In the genomic region with DNA sequence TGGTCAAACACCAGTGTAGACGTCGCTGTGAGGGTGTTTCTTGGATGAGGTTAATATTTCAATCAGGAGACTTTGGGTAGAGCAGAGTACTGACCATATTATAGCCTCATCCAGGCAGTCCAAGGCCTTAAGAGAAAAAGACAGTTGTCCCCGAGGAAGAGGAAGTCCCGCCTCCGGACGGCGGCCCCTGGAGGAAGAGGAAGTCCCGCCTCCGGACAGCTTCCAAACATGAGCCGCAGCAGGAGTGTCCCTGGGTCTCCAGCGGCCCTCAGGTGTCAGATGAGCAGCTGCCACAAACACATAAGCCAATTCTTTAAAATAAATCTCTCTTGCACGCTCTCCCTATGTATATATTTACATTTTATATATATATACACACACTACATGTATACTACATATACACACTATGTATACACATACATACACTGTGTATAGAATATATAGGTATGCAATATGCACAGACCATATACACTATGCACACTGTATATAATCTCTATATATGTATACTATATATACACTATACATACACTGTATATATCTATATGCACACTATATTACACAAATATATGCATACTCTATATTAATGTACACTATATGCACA, we compare ENCODE assay signal across 8 cellular contexts. TPM values are rescaled to one million over a fixed set of nuclear protein-coding genes. Genes with fewer than 3 reads are reported as not detected.
DNase-seq lines count a peak whose midpoint lies in the region; ATAC-seq and TF ChIP-seq lines count a peak whose summit lies in the region.

No MANE protein-coding gene starts in this region.

- no peaks in the 10 kb centered on the region for H3K36me3 ChIP-seq in adrenal gland (replicated peaks in 1 of 2)
- no peaks in the 10 kb centered on the region for H3K36me3 ChIP-seq in ovary

- POLR2A ChIA-PET in GM10248 (lab: Yijun Ruan, JAX) = no interaction called here

- intact Hi-C loops in adrenal gland (cut with DNase I) = no loop called here
- intact Hi-C loops in ovary (cut with DNase I) = no loop called here

- H3K27ac ChIP-seq in adrenal gland (peak overlapping the region in 3 of 5 donors; percentile 39 to 70 (median 43)), ovary (no peak overlapping the region)

- DNase-seq in SHP77 (lab: John Stamatoyannopoulos, UW) (peak; percentile 61 to 83), adrenal gland (peak in 6 of 7 donors; percentile 81 to 87 (median 85)), GM10248 (ENCODE audit: extremely low spot score) (no peak), foreskin fibroblast (no peak), ovary (no peak)
- peak; percentile 41 to 68 for DNase-seq in stimulated activated CD4-positive, alpha-beta T cell treated with anti-CD3 and anti-CD28 coated beads, Interleukin-4, amount 100 ng/mL, for 4 hours

- H3K9me3 ChIP-seq in adrenal gland (replicated peaks in 1 of 3) (no peaks in the 10 kb centered on the region), ovary (no peaks in the 10 kb centered on the region)

- H3K4me1 ChIP-seq in adrenal gland (replicated peaks in 1 of 2) (peaks cover 0 to 17% of the 10 kb centered on the region in 2 donors), ovary (ENCODE audit: insufficient read depth) (peaks cover 4% of the 10 kb centered on the region)

- no peak for TF ChIP-seq POLR2A in adrenal gland (IDR thresholded peaks at IDR 0.05)
- no peak for TF ChIP-seq POLR2A in ovary (IDR thresholded peaks at IDR 0.05)

- H3K27me3 ChIP-seq in adrenal gland (no peaks in the 10 kb centered on the region), ovary (no peaks in the 10 kb centered on the region)

- CTCF ChIA-PET in GM10248 (lab: Yijun Ruan, JAX) = interaction anchor here (1.2 kb wide), 1 partner anchor 12 kb away, joined by 3 read pairs; no protein-coding TSS in a partner anchor

- WGBS in adrenal gland, 4 donors = 35 to 79% (median 37%) methylated on average over 3 to 12 of the region's 12 CpGs
- 68 to 78% (median 76%) methylated on average over 12 of the region's 12 CpGs for WGBS in ovary, 3 donors

- peak overlapping the region in 1 of 4 donors; percentile 22 for H3K4me3 ChIP-seq in adrenal gland
- no peak overlapping the region for H3K4me3 ChIP-seq in foreskin fibroblast (ENCODE audit: low read depth in 1 of 2, low read length in 2 of 2)
- no peak overlapping the region for H3K4me3 ChIP-seq in ovary

- TF ChIP-seq CTCF in adrenal gland (IDR thresholded peaks at IDR 0.05) (no peak), GM10248 (IDR thresholded peaks at IDR 0.05; ENCODE audit: control extremely low read depth, extremely low read depth, low read depth, missing control alignments) (no peak), foreskin fibroblast (IDR thresholded peaks at IDR 0.05; ENCODE audit: low read depth, low read length) (no peak), ovary (IDR thresholded peaks at IDR 0.05) (no peak)

- no peak for TF ChIP-seq EP300 in ovary (IDR thresholded peaks at IDR 0.05)

- peak; percentile 62 for ATAC-seq in GM21723 (IDR thresholded peaks at IDR 0.05; ENCODE audit: unreplicated experiment)
- no peak for ATAC-seq in GM19455 (IDR thresholded peaks at IDR 0.05; ENCODE audit: unreplicated experiment)

RNA-seq across cellular contexts. Expression of a gene that starts 37.5 kb away (rescaled TPM):
- total RNA-seq in adrenal gland = 10 to 100 TPM; 31.6 to 75.3 (median 42.2) TPM
- polyA plus RNA-seq in adrenal gland = 10 to 100 TPM in 2 of 3 donors, 1 to 10 TPM in 1; 3.4 to 34.0 (median 33.5) TPM
- total RNA-seq in ovary = 10 to 100 TPM in 6 of 7 donors, 1 to 10 TPM in 1; 7.3 to 26.0 (median 17.6) TPM
- 1 to 10 TPM; 1.1 to 8.5 TPM for polyA plus RNA-seq in ovary

Comparison
In these comparisons a context has a peak if more than half of its experiments do, and no peak if none do; other contexts are left out.
1. DNase-seq: peak in SHP77 (2 of 2), adrenal gland (6 of 7) and stimulated activated CD4-positive, alpha-beta T cell treated with anti-CD3 and anti-CD28 coated beads, Interleukin-4, amount 100 ng/mL, for 4 hours (2 of 2); none in GM10248 (single experiment), foreskin fibroblast (0 of 2) and ovary (0 of 5).
2. H3K27ac ChIP-seq: peak in adrenal gland (3 of 5); none in ovary (0 of 2).